In the genomic region with DNA sequence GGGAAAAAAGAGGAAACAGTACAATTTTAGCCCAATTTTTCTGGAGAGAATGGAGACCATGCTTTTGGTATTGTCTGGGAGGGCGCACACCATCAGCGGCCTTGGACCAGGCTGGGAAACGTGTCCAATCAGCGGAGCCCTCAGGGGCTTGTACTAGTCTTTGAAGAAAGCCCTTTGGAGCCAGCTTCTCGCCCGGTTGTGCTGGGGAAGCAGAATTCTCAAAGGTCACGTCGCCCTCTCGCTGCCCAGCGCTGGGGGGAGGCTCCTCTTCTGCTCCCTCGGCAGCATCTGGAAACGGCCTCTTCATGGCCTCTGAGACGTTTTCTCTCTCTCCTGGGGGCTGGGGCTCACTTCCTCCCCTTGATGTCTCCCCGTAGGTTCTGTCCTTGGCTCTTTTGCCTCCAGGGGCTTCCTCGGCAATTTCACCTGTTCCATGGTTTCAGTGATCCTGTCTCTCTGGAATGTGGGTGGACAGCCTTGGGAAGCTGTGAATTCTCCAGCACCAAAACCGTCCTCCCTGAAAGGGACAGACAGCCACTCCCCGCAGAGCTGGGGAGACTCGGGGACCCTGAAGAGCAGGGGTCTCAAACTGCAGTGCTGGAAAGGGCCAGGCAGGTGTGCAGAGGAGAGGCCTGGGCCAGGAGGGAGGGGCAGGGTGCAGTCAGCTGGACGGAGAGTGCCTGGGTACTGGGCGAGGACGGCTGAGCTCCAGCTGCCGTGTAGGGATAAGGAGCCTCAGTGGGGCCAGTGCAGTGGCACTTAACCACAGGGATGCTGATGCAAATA, we compare ENCODE assay signal across 1 cellular context.
TF ChIP-seq lines count a peak whose summit lies in the region.

No MANE protein-coding gene starts in this region.

TF ChIP-seq in H1, 55 proteins besides CTCF, POLR2A, EP300 and RAD21:
- no peak for TF ChIP-seq KDM1A (IDR thresholded peaks at IDR 0.05; ENCODE audit: borderline replicate concordance, low read length)
- TF ChIP-seq CBX8 (IDR thresholded peaks at IDR 0.05; ENCODE audit: borderline replicate concordance, low read depth, low read length) = no peak
- TF ChIP-seq YY1 (IDR thresholded peaks at IDR 0.05; ENCODE audit: low read depth, low read length) = no peak
- no peak for TF ChIP-seq RXRA (IDR thresholded peaks at IDR 0.05; ENCODE audit: insufficient read depth, low read depth, low read length)
- TF ChIP-seq BACH1 (IDR thresholded peaks at IDR 0.05; ENCODE audit: low read length) = no peak
- TF ChIP-seq TAF1 (IDR thresholded peaks at IDR 0.05; ENCODE audit: low read depth, low read length) = no peak
- TF ChIP-seq E2F6 (IDR thresholded peaks at IDR 0.05) = no peak
